Comparison of ENCODE assay signal across 32 cellular contexts in the genomic region with DNA sequence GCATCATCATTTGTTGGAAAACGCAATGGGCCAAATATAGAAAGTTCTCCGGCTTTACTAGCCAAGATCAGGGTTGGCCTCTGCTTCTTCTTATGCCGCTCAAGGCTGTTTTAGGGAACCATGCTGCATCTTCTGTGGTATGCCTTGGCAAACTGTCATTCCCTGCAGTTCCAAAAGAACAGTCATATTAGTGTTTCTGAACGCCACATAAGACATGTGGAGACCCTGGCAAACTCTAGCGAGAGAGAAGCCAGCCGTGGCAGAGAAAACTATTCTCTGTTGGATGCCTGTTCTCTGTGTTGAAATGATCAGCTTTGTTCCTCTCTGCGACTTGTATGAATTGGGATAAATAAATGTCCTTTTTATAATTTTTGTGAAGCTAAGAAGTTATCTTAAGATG. TPM values are rescaled to one million over a fixed set of nuclear protein-coding genes. Genes with fewer than 3 reads are reported as not detected.
"Had no signal": no experiment of that assay in that cellular context is flagged by ENCODE, and none has a peak within 500 bp of the region (broad histone marks: within the 10 kb centered on the region; RNA-seq: fewer than 3 reads in every experiment).

No MANE protein-coding gene starts in this region.

- H3K27me3 Mint-ChIP-seq: naive thymus-derived CD4-positive, alpha-beta T cell; stimulated activated naive CD8-positive, alpha-beta T cell treated with anti-CD3 and anti-CD28 coated beads, Interleukin-15, amount 100 ng/mL, for 72 hours; type B pancreatic cell had no signal

- H3K27ac ChIP-seq: esophagus muscularis mucosa, neural progenitor cell, psoas muscle, sigmoid colon, testis, tibial artery had no signal

- ATAC-seq: left lobe of liver; mucosa of descending colon; naive thymus-derived CD4-positive, alpha-beta T cell; psoas muscle; right cardiac atrium; stimulated activated naive CD8-positive, alpha-beta T cell treated with anti-CD3 and anti-CD28 coated beads, Interleukin-15, amount 100 ng/mL, for 72 hours had no signal

- H3K4me1 Mint-ChIP-seq: endodermal cell, mesothelial cell of epicardium had no signal

- H3K4me3 Mint-ChIP-seq: endodermal cell; mesothelial cell of epicardium; naive thymus-derived CD4-positive, alpha-beta T cell; nephron; neural progenitor cell; stimulated activated naive CD8-positive, alpha-beta T cell treated with anti-CD3 and anti-CD28 coated beads, Interleukin-15, amount 100 ng/mL, for 72 hours; type B pancreatic cell had no signal

- DNase-seq: effector CD8-positive, alpha-beta T cell; endodermal cell; kidney; mesenchymal stem cell; mucosa of descending colon; naive thymus-derived CD4-positive, alpha-beta T cell; posterior cingulate gyrus; psoas muscle; right cardiac atrium; sigmoid colon; stimulated activated CD4-positive, alpha-beta T cell treated with anti-CD3 and anti-CD28 coated beads, Interleukin-15, amount 100 ng/mL, for 24 hours; stimulated activated CD4-positive, alpha-beta T cell treated with anti-CD3 and anti-CD28 coated beads, Interleukin-2, amount 100 ng/mL, for 48 hours; stimulated activated naive CD4-positive, alpha-beta T cell; stimulated activated naive CD8-positive, alpha-beta T cell treated with anti-CD3 and anti-CD28 coated beads, Interleukin-15, amount 100 ng/mL, for 72 hours; testis; tibial artery had no signal

- H3K27ac Mint-ChIP-seq: endodermal cell; mesothelial cell of epicardium; naive thymus-derived CD4-positive, alpha-beta T cell; nephron; neural progenitor cell; stimulated activated naive CD8-positive, alpha-beta T cell treated with anti-CD3 and anti-CD28 coated beads, Interleukin-15, amount 100 ng/mL, for 72 hours; type B pancreatic cell had no signal

- H3K9me3 Mint-ChIP-seq: endodermal cell; mesothelial cell of epicardium; nephron; neural progenitor cell; stimulated activated naive CD8-positive, alpha-beta T cell treated with anti-CD3 and anti-CD28 coated beads, Interleukin-15, amount 100 ng/mL, for 72 hours; type B pancreatic cell had no signal

RNA-seq across cellular contexts. Expression of a gene that starts 34.8 kb away (rescaled TPM):
- total RNA-seq: cardiac septum, endodermal cell, endothelial cell of umbilical vein, epithelial cell of proximal tubule, esophagus muscularis mucosa, glomerular endothelial cell, kidney, left lobe of liver, liver, lung, mesothelial cell of epicardium, osteocyte, psoas muscle, renal cortical epithelial cell, right cardiac atrium, sigmoid colon, skeletal muscle tissue, urinary bladder had no signal

RNA-seq across cellular contexts. Expression of a gene that starts 46.4 kb away (rescaled TPM):
- total RNA-seq: epithelial cell of proximal tubule, mesothelial cell of epicardium, osteocyte had no signal
